In the genomic region with DNA sequence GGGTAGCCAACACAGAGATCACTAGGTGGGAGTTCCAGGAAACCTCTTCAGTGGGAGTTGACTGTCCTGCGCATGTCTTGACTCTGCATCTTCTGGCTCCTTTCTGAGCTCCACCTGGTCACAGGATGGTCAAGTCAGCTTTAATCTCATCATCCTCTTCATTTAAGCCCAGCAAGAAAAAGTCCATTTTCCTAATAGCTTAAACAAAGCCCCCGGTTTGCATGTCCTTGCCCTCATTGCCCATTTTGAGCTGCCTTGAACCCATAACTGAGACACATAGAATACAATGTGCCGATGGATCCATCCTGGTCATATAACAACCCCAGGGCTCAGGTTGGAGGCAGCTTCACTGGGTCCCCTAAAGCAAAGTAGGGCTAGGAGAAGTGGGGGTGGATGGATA, we compare ENCODE assay signal across 24 cellular contexts.
"Had no signal": no experiment of that assay in that cellular context is flagged by ENCODE, and none has a peak within 500 bp of the region (broad histone marks: within the 10 kb centered on the region; RNA-seq: fewer than 3 reads in every experiment).

No MANE protein-coding gene starts in this region.

- H3K4me2 ChIP-seq: hepatocyte had no signal

- H3K27ac Mint-ChIP-seq: activated naive CD8-positive, alpha-beta T cell; naive thymus-derived CD4-positive, alpha-beta T cell; stimulated activated naive B cell treated with anti-CD40 and anti-IgM and Interleukin-4, amounts not matched to agents 10 μg/mL and 1 μg/mL and 100 μg/mL, for 72 hours had no signal

- H3K9me3 Mint-ChIP-seq: stimulated activated naive B cell treated with anti-CD40 and anti-IgM and Interleukin-4, amounts not matched to agents 10 μg/mL and 1 μg/mL and 100 μg/mL, for 72 hours had no signal

- H3K36me3 Mint-ChIP-seq: stimulated activated naive B cell treated with anti-CD40 and anti-IgM and Interleukin-4, amounts not matched to agents 10 μg/mL and 1 μg/mL and 100 μg/mL, for 72 hours had no signal

- H3K36me3 ChIP-seq: gastroesophageal sphincter, suprapubic skin, tibial artery had no signal

- H3K9me3 ChIP-seq: body of pancreas, gastroesophageal sphincter, suprapubic skin, tibial artery had no signal

- H3K4me1 ChIP-seq: body of pancreas had no signal

- H3K27ac ChIP-seq: body of pancreas, coronary artery, gastroesophageal sphincter, hepatocyte, suprapubic skin, tibial artery had no signal

- DNase-seq: activated CD4-positive, alpha-beta T cell treated with anti-CD3 and anti-CD28 coated beads for 48 hours; activated CD4-positive, alpha-beta T cell treated with anti-CD3 and anti-CD28 coated beads, Interleukin-2, amount 50 U/mL, for 48 hours; activated CD8-positive, alpha-beta memory T cell treated with anti-CD3 and anti-CD28 coated beads for 24 hours; activated effector memory CD4-positive, alpha-beta T cell treated with Interleukin-2 at 50 U/mL for 16 hours; activated naive CD4-positive, alpha-beta T cell treated with Interleukin-2 at 50 U/mL for 16 hours; aorta; body of pancreas; dorsolateral prefrontal cortex; effector memory CD4-positive, alpha-beta T cell; erythroblast; islet precursor cell; left cardiac atrium; left ventricle myocardium superior; naive thymus-derived CD4-positive, alpha-beta T cell; retina; stimulated activated CD4-positive, alpha-beta T cell treated with anti-CD3 and anti-CD28 coated beads, Interleukin-15, amount 100 ng/mL, for 24 hours; stimulated activated CD4-positive, alpha-beta T cell treated with anti-CD3 and anti-CD28 coated beads, Interleukin-2, amount 100 ng/mL, for 24 hours; stimulated activated naive B cell treated with anti-CD40 and anti-IgM and Interleukin-4, amounts not matched to agents 10 μg/mL and 1 μg/mL and 100 μg/mL, for 72 hours; tibial artery had no signal

- H3K4me3 Mint-ChIP-seq: activated naive CD8-positive, alpha-beta T cell; naive thymus-derived CD4-positive, alpha-beta T cell; stimulated activated naive B cell treated with anti-CD40 and anti-IgM and Interleukin-4, amounts not matched to agents 10 μg/mL and 1 μg/mL and 100 μg/mL, for 72 hours had no signal

- H3K4me3 ChIP-seq: body of pancreas, coronary artery, dorsolateral prefrontal cortex, gastroesophageal sphincter, hepatocyte, suprapubic skin, tibial artery had no signal

- H2AFZ ChIP-seq: hepatocyte had no signal

- H3K27me3 Mint-ChIP-seq: activated naive CD8-positive, alpha-beta T cell; naive thymus-derived CD4-positive, alpha-beta T cell had no signal

- H3K4me1 Mint-ChIP-seq: stimulated activated naive B cell treated with anti-CD40 and anti-IgM and Interleukin-4, amounts not matched to agents 10 μg/mL and 1 μg/mL and 100 μg/mL, for 72 hours had no signal

- H3K27me3 ChIP-seq: body of pancreas, dorsolateral prefrontal cortex, gastroesophageal sphincter, hepatocyte, suprapubic skin, tibial artery had no signal
